2 cellular contexts compared by ENCODE assay signal in the genomic region with DNA sequence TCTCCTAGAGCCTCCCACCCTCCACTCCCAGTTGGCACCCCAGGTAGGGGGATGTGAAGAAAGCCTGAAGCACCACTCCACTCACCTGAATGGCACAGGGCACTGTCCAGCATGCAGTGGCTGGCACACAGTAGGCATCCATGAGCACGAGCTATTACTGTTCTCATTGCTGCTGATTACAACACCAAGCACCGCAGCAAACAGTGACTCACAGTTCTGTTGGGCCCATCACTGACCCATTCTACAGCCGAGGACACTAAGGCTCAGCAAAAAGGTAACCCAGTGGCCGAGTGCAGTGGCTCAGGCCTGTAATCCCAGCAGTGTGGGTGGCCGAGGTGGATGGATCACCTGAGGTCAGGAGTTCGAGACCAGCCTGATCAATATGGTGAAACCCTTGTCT.
TF ChIP-seq lines count a peak whose summit lies in the region.

No MANE protein-coding gene starts in this region.

TF ChIP-seq in HepG2, 621 proteins besides CTCF, POLR2A, EP300 and RAD21:
- TF ChIP-seq ZKSCAN1 (IDR thresholded peaks at IDR 0.05; ENCODE audit: low read length) = peak; percentile 73; the same call in 1 of the 2 replicates
- TF ChIP-seq ZC3H13 (CRISPR knock-in tag; IDR thresholded peaks at IDR 0.05) = no peak
- peak; percentile 79 for TF ChIP-seq ZNF629 (CRISPR knock-in tag; conservative IDR thresholded peaks at IDR 0.05)
- no peak for TF ChIP-seq ZNF724P (CRISPR knock-in tag; IDR thresholded peaks at IDR 0.05; ENCODE audit: borderline replicate concordance)
- TF ChIP-seq FOSL2 (CRISPR knock-in tag; IDR thresholded peaks at IDR 0.05) = peak; percentile 58

TF ChIP-seq in WTC11, 78 proteins besides CTCF, POLR2A, EP300 and RAD21:
- TF ChIP-seq, protein P1, sequence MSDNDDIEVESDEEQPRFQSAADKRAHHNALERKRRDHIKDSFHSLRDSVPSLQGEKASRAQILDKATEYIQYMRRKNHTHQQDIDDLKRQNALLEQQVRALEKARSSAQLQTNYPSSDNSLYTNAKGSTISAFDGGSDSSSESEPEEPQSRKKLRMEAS (CRISPR knock-in tag; IDR thresholded peaks at IDR 0.05) = no peak
- TF ChIP-seq FOXP1 (CRISPR knock-in tag; IDR thresholded peaks at IDR 0.05; ENCODE audit: borderline replicate concordance) = peak; percentile 46; the same call in 1 of the 2 replicates
